In the genomic region with DNA sequence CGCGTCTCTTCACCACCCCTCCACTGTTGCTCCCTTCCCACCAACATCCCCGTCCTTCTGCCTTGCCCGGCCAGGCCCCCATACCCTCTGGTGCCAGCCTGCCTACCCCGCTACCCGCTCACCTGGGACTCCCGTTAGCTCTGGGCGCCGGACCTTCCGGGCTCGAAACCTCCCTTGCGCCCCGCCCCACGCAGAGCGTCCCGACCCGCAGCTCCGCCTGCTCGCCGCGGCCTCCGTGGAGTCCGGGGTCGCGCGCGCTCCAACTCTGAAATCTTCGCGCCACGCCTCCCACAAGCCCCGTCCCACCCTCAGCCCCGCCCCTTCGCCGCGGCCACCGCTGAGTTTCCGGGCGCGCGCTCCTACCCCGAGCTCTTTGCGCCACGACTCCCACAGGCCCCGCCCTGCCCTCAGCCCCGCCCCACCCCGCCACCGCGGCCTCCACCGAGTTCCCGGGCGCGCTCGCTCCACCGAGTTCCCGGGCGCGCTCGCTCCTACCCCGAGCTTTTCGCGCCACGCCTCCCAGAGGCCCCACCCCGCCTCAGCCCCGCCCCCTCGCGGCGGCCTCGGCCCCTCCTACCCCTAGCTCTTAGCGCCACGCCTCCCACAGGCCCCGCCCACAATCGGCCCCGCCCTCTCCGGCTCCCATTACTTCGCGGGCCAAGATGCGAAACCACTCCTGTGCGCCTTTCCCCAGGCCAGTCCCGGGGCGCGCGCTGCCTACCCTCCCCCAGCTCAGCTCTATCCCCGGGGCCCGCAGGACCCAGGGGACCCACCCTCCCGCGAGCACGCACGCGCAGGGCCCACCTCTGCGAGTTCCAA, we compare ENCODE assay signal across 1 cellular context.
TF ChIP-seq lines count a peak whose summit lies in the region.

A gene (minus strand): TSS at position 267 of the 819 bp plus-strand sequence. CDS start 5,617 bp downstream, outside the sequence.

TF ChIP-seq in HEK293, 187 proteins besides CTCF, POLR2A, EP300 and RAD21 (continued from another document and continues in another):
- TF ChIP-seq, protein P1, sequence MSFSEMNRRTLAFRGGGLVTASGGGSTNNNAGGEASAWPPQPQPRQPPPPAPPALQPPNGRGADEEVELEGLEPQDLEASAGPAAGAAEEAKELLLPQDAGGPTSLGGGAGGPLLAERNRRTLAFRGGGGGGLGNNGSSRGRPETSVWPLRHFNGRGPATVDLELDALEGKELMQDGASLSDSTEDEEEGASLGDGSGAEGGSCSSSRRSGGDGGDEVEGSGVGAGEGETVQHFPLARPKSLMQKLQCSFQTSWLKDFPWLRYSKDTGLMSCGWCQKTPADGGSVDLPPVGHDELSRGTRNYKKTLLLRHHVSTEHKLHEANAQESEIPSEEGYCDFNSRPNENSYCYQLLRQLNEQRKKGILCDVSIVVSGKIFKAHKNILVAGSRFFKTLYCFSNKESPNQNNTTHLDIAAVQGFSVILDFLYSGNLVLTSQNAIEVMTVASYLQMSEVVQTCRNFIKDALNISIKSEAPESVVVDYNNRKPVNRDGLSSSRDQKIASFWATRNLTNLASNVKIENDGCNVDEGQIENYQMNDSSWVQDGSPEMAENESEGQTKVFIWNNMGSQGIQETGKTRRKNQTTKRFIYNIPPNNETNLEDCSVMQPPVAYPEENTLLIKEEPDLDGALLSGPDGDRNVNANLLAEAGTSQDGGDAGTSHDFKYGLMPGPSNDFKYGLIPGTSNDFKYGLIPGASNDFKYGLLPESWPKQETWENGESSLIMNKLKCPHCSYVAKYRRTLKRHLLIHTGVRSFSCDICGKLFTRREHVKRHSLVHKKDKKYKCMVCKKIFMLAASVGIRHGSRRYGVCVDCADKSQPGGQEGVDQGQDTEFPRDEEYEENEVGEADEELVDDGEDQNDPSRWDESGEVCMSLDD (tag by site-specific recombination; IDR thresholded peaks at IDR 0.05), result peak; percentile 57; the same call in 1 of the 2 replicates
- TF ChIP-seq, protein P2, sequence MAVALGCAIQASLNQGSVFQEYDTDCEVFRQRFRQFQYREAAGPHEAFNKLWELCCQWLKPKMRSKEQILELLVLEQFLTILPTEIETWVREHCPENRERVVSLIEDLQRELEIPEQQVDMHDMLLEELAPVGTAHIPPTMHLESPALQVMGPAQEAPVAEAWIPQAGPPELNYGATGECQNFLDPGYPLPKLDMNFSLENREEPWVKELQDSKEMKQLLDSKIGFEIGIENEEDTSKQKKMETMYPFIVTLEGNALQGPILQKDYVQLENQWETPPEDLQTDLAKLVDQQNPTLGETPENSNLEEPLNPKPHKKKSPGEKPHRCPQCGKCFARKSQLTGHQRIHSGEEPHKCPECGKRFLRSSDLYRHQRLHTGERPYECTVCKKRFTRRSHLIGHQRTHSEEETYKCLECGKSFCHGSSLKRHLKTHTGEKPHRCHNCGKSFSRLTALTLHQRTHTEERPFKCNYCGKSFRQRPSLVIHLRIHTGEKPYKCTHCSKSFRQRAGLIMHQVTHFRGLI (tag by site-specific recombination; IDR thresholded peaks at IDR 0.05), result no peak
- TF ChIP-seq, protein P3, sequence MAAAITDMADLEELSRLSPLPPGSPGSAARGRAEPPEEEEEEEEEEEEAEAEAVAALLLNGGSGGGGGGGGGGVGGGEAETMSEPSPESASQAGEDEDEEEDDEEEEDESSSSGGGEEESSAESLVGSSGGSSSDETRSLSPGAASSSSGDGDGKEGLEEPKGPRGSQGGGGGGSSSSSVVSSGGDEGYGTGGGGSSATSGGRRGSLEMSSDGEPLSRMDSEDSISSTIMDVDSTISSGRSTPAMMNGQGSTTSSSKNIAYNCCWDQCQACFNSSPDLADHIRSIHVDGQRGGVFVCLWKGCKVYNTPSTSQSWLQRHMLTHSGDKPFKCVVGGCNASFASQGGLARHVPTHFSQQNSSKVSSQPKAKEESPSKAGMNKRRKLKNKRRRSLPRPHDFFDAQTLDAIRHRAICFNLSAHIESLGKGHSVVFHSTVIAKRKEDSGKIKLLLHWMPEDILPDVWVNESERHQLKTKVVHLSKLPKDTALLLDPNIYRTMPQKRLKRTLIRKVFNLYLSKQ (tag by site-specific recombination; IDR thresholded peaks at IDR 0.05; ENCODE audit: borderline replicate concordance), result no peak
- TF ChIP-seq, protein P4, sequence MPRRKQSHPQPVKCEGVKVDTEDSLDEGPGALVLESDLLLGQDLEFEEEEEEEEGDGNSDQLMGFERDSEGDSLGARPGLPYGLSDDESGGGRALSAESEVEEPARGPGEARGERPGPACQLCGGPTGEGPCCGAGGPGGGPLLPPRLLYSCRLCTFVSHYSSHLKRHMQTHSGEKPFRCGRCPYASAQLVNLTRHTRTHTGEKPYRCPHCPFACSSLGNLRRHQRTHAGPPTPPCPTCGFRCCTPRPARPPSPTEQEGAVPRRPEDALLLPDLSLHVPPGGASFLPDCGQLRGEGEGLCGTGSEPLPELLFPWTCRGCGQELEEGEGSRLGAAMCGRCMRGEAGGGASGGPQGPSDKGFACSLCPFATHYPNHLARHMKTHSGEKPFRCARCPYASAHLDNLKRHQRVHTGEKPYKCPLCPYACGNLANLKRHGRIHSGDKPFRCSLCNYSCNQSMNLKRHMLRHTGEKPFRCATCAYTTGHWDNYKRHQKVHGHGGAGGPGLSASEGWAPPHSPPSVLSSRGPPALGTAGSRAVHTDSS (tag by site-specific recombination; IDR thresholded peaks at IDR 0.05), result no peak
- TF ChIP-seq ZNF660 (tag by site-specific recombination; IDR thresholded peaks at IDR 0.05), result no peak
- TF ChIP-seq ZNF404 (tag by site-specific recombination; IDR thresholded peaks at IDR 0.05), result no peak
- TF ChIP-seq ZNF10 (tag by site-specific recombination; IDR thresholded peaks at IDR 0.05), result peak; percentile 60
- TF ChIP-seq HOXD13 (CRISPR knock-in tag; IDR thresholded peaks at IDR 0.05; ENCODE audit: borderline replicate concordance), result no peak
- TF ChIP-seq ZNF221 (tag by site-specific recombination; IDR thresholded peaks at IDR 0.05; ENCODE audit: borderline replicate concordance), result no peak
- TF ChIP-seq, protein P5, sequence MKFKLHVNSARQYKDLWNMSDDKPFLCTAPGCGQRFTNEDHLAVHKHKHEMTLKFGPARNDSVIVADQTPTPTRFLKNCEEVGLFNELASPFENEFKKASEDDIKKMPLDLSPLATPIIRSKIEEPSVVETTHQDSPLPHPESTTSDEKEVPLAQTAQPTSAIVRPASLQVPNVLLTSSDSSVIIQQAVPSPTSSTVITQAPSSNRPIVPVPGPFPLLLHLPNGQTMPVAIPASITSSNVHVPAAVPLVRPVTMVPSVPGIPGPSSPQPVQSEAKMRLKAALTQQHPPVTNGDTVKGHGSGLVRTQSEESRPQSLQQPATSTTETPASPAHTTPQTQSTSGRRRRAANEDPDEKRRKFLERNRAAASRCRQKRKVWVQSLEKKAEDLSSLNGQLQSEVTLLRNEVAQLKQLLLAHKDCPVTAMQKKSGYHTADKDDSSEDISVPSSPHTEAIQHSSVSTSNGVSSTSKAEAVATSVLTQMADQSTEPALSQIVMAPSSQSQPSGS (tag by site-specific recombination; IDR thresholded peaks at IDR 0.05; ENCODE audit: low read depth), result no peak
- TF ChIP-seq REPIN1 (tag by site-specific recombination; IDR thresholded peaks at IDR 0.05; ENCODE audit: low read depth), result 0 out of 2 replicates have a peak, but pooled peaks have one; percentile 90
- TF ChIP-seq ZFP37 (tag by site-specific recombination; IDR thresholded peaks at IDR 0.05), result peak; percentile 70; the same call in 1 of the 2 replicates
- TF ChIP-seq ZBTB17 (tag by site-specific recombination; IDR thresholded peaks at IDR 0.05), result peak; percentile 89
- no peak for TF ChIP-seq ZNF830 (tag by site-specific recombination; IDR thresholded peaks at IDR 0.05; ENCODE audit: low read depth)
- TF ChIP-seq, protein P6, sequence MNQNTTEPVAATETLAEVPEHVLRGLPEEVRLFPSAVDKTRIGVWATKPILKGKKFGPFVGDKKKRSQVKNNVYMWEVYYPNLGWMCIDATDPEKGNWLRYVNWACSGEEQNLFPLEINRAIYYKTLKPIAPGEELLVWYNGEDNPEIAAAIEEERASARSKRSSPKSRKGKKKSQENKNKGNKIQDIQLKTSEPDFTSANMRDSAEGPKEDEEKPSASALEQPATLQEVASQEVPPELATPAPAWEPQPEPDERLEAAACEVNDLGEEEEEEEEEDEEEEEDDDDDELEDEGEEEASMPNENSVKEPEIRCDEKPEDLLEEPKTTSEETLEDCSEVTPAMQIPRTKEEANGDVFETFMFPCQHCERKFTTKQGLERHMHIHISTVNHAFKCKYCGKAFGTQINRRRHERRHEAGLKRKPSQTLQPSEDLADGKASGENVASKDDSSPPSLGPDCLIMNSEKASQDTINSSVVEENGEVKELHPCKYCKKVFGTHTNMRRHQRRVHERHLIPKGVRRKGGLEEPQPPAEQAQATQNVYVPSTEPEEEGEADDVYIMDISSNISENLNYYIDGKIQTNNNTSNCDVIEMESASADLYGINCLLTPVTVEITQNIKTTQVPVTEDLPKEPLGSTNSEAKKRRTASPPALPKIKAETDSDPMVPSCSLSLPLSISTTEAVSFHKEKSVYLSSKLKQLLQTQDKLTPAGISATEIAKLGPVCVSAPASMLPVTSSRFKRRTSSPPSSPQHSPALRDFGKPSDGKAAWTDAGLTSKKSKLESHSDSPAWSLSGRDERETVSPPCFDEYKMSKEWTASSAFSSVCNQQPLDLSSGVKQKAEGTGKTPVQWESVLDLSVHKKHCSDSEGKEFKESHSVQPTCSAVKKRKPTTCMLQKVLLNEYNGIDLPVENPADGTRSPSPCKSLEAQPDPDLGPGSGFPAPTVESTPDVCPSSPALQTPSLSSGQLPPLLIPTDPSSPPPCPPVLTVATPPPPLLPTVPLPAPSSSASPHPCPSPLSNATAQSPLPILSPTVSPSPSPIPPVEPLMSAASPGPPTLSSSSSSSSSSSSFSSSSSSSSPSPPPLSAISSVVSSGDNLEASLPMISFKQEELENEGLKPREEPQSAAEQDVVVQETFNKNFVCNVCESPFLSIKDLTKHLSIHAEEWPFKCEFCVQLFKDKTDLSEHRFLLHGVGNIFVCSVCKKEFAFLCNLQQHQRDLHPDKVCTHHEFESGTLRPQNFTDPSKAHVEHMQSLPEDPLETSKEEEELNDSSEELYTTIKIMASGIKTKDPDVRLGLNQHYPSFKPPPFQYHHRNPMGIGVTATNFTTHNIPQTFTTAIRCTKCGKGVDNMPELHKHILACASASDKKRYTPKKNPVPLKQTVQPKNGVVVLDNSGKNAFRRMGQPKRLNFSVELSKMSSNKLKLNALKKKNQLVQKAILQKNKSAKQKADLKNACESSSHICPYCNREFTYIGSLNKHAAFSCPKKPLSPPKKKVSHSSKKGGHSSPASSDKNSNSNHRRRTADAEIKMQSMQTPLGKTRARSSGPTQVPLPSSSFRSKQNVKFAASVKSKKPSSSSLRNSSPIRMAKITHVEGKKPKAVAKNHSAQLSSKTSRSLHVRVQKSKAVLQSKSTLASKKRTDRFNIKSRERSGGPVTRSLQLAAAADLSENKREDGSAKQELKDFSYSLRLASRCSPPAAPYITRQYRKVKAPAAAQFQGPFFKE (tag by site-specific recombination; IDR thresholded peaks at IDR 0.05; ENCODE audit: borderline replicate concordance), result no peak
- no peak for TF ChIP-seq SCRT1 (tag by site-specific recombination; IDR thresholded peaks at IDR 0.05; ENCODE audit: borderline replicate concordance)
- no peak for TF ChIP-seq ZNF202 (tag by site-specific recombination; IDR thresholded peaks at IDR 0.05; ENCODE audit: borderline replicate concordance)
- no peak for TF ChIP-seq ZNF266 (tag by site-specific recombination; IDR thresholded peaks at IDR 0.05; ENCODE audit: low read depth)
- no peak for TF ChIP-seq ZNF558 (tag by site-specific recombination; IDR thresholded peaks at IDR 0.05)
- TF ChIP-seq, protein P7, sequence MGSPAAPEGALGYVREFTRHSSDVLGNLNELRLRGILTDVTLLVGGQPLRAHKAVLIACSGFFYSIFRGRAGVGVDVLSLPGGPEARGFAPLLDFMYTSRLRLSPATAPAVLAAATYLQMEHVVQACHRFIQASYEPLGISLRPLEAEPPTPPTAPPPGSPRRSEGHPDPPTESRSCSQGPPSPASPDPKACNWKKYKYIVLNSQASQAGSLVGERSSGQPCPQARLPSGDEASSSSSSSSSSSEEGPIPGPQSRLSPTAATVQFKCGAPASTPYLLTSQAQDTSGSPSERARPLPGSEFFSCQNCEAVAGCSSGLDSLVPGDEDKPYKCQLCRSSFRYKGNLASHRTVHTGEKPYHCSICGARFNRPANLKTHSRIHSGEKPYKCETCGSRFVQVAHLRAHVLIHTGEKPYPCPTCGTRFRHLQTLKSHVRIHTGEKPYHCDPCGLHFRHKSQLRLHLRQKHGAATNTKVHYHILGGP (tag by site-specific recombination; IDR thresholded peaks at IDR 0.05), result no peak
- TF ChIP-seq ZNF19 (tag by site-specific recombination; IDR thresholded peaks at IDR 0.05; ENCODE audit: low read depth), result no peak
- peak; percentile 71 for TF ChIP-seq SP2 (tag by site-specific recombination; IDR thresholded peaks at IDR 0.05)
- TF ChIP-seq ZIC2 (tag by site-specific recombination; IDR thresholded peaks at IDR 0.05), result peak; percentile 89
- no peak for TF ChIP-seq BCL11B (tag by site-specific recombination; IDR thresholded peaks at IDR 0.05; ENCODE audit: low read depth)
- peak; percentile 58; the same call in 1 of the 2 replicates for TF ChIP-seq ZNF394 (tag by site-specific recombination; IDR thresholded peaks at IDR 0.05; ENCODE audit: borderline replicate concordance)
- 0 out of 2 replicates have a peak, but pooled peaks have one; percentile 51 for TF ChIP-seq HOXC10 (CRISPR knock-in tag; IDR thresholded peaks at IDR 0.05)
- no peak for TF ChIP-seq ZNF23 (tag by site-specific recombination; IDR thresholded peaks at IDR 0.05; ENCODE audit: borderline replicate concordance)
- no peak for TF ChIP-seq OSR2 (tag by site-specific recombination; IDR thresholded peaks at IDR 0.05)
- peak; percentile 69 for TF ChIP-seq ZFHX2 (tag by site-specific recombination; conservative IDR thresholded peaks at IDR 0.05)
- no peak for TF ChIP-seq ZNF292 (tag by site-specific recombination; IDR thresholded peaks at IDR 0.05; ENCODE audit: borderline replicate concordance, low read depth)
- no peak for TF ChIP-seq ZNF837 (tag by site-specific recombination; IDR thresholded peaks at IDR 0.05)
- TF ChIP-seq ZNF76 (tag by site-specific recombination; IDR thresholded peaks at IDR 0.05; ENCODE audit: borderline replicate concordance, low read depth), result peak; percentile 81
- TF ChIP-seq ZNF211 (tag by site-specific recombination; IDR thresholded peaks at IDR 0.05; ENCODE audit: low read depth), result no peak
- peak; percentile 92 for TF ChIP-seq ZNF501 (tag by site-specific recombination; IDR thresholded peaks at IDR 0.05)
- TF ChIP-seq, protein P8, sequence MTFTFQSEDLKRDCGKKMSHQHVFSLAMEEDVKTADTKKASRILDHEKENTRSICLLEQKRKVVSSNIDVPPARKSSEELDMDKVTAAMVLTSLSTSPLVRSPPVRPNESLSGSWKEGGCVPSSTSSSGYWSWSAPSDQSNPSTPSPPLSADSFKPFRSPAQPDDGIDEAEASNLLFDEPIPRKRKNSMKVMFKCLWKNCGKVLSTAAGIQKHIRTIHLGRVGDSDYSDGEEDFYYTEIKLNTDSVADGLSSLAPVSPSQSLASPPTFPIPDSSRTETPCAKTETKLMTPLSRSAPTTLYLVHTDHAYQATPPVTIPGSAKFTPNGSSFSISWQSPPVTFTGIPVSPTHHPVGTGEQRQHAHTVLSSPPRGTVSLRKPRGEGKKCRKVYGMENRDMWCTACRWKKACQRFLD (tag by site-specific recombination; IDR thresholded peaks at IDR 0.05), result no peak
- TF ChIP-seq, protein P9, sequence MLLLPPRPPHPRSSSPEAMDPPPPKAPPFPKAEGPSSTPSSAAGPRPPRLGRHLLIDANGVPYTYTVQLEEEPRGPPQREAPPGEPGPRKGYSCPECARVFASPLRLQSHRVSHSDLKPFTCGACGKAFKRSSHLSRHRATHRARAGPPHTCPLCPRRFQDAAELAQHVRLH (tag by site-specific recombination; IDR thresholded peaks at IDR 0.05), result peak; percentile 87
- no peak for TF ChIP-seq KLF7 (tag by site-specific recombination; IDR thresholded peaks at IDR 0.05; ENCODE audit: borderline replicate concordance)
- TF ChIP-seq ZBTB21 (tag by site-specific recombination; IDR thresholded peaks at IDR 0.05), result 0 out of 2 replicates have a peak, but pooled peaks have one; percentile 41
- TF ChIP-seq ZNF530 (tag by site-specific recombination; IDR thresholded peaks at IDR 0.05; ENCODE audit: low read depth), result no peak
- TF ChIP-seq ZNF555 (tag by site-specific recombination; conservative IDR thresholded peaks at IDR 0.05), result no peak
